1 cellular context compared by ENCODE assay signal in genomic region chr2:233854241-233854981, GRCh38.
A peak's percentile ranks its signal among the peaks of the same experiment; 100 is the strongest.
TF ChIP-seq lines count a peak whose summit lies in the region.

TSS of gene HJURP (minus strand) at chr2:233854535. CDS start at chr2:233854500, 35 bp downstream.

TF ChIP-seq in HepG2, 621 proteins besides CTCF, POLR2A, EP300 and RAD21 (continued from another document and continues in another):
- TF ChIP-seq SKIL (CRISPR knock-in tag; IDR thresholded peaks at IDR 0.05; ENCODE audit: borderline replicate concordance) (peak; percentile 65; the same call in 1 of the 2 replicates), TFDP2 (CRISPR knock-in tag; IDR thresholded peaks at IDR 0.05) (peak; percentile 99), BORCS8-MEF2B (CRISPR knock-in tag; IDR thresholded peaks at IDR 0.05) (peak; percentile 100), ZBTB43 (CRISPR knock-in tag; conservative IDR thresholded peaks at IDR 0.05) (no peak), ZNF639 (CRISPR knock-in tag; conservative IDR thresholded peaks at IDR 0.05) (0 out of 2 replicates have a peak, but pooled peaks have one; percentile 40), ZNF558 (CRISPR knock-in tag; IDR thresholded peaks at IDR 0.05; ENCODE audit: borderline replicate concordance) (no peak), ZBTB49 (CRISPR knock-in tag; IDR thresholded peaks at IDR 0.05; ENCODE audit: borderline replicate concordance) (0 out of 2 replicates have a peak, but pooled peaks have one; percentile 51), ZNF703 (CRISPR knock-in tag; IDR thresholded peaks at IDR 0.05; ENCODE audit: borderline replicate concordance) (no peak), ZNF253 (CRISPR knock-in tag; IDR thresholded peaks at IDR 0.05; ENCODE audit: borderline replicate concordance) (peak; percentile 96), ZNF44 (CRISPR knock-in tag; IDR thresholded peaks at IDR 0.05) (no peak), AFF4 (CRISPR knock-in tag; IDR thresholded peaks at IDR 0.05) (no peak; the same call in 1 of the 2 replicates), ZNF20 (CRISPR knock-in tag; IDR thresholded peaks at IDR 0.05) (no peak), TFDP1 (CRISPR knock-in tag; IDR thresholded peaks at IDR 0.05; ENCODE audit: borderline replicate concordance) (peak; percentile 99), NR2F2 (IDR thresholded peaks at IDR 0.05; ENCODE audit: borderline replicate concordance, low read depth) (no peak), ZSCAN31 (CRISPR knock-in tag; IDR thresholded peaks at IDR 0.05; ENCODE audit: low read depth) (peak; percentile 86), ZNF503 (CRISPR knock-in tag; IDR thresholded peaks at IDR 0.05) (peak; percentile 39; the same call in 1 of the 2 replicates), TOE1 (CRISPR knock-in tag; IDR thresholded peaks at IDR 0.05) (no peak), MXD3 (CRISPR knock-in tag; IDR thresholded peaks at IDR 0.05) (peak; percentile 77), SKI (IDR thresholded peaks at IDR 0.05; ENCODE audit: partially characterized antibody) (no peak), ZZZ3 (CRISPR knock-in tag; IDR thresholded peaks at IDR 0.05; ENCODE audit: borderline replicate concordance) (no peak), PITX1 (CRISPR knock-in tag; IDR thresholded peaks at IDR 0.05) (peak; percentile 68; the same call in 1 of the 2 replicates), CHD2 (IDR thresholded peaks at IDR 0.05; ENCODE audit: low read depth, low read length) (peak; percentile 38; the same call in 1 of the 2 replicates), ZNF841 (CRISPR knock-in tag; IDR thresholded peaks at IDR 0.05; ENCODE audit: borderline replicate concordance) (peak; percentile 81; the same call in 1 of the 2 replicates), ZNF543 (CRISPR knock-in tag; IDR thresholded peaks at IDR 0.05) (no peak), ZNF407 (CRISPR knock-in tag; IDR thresholded peaks at IDR 0.05; ENCODE audit: not compliant biosample characterization) (peak; percentile 92), ZNF720 (CRISPR knock-in tag; IDR thresholded peaks at IDR 0.05) (no peak), ZNF24 (IDR thresholded peaks at IDR 0.05) (no peak), JUNB (CRISPR knock-in tag; IDR thresholded peaks at IDR 0.05; ENCODE audit: borderline replicate concordance) (peak; percentile 92), PHF21A (CRISPR knock-in tag; IDR thresholded peaks at IDR 0.05) (0 out of 2 replicates have a peak, but pooled peaks have one; percentile 41)
